ENCODE assay signal across 1 cellular context in genomic region chr17:29293890-29294579, GRCh38.
TF ChIP-seq lines count a peak whose summit lies in the region.

NUFIP2 (minus strand) TSS chr17:29294148; CDS start chr17:29294059, 89 bp downstream.

TF ChIP-seq in A549, 52 proteins besides CTCF, POLR2A, EP300 and RAD21 (continued from another document):
- TF ChIP-seq, protein P1, sequence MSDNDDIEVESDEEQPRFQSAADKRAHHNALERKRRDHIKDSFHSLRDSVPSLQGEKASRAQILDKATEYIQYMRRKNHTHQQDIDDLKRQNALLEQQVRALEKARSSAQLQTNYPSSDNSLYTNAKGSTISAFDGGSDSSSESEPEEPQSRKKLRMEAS (IDR thresholded peaks at IDR 0.05) = peak; percentile 88
- no peak for TF ChIP-seq NR3C1 (IDR thresholded peaks at IDR 0.05)
- no peak for TF ChIP-seq CHD4 (IDR thresholded peaks at IDR 0.05; ENCODE audit: borderline replicate concordance)
- TF ChIP-seq EHF (CRISPR knock-in tag; IDR thresholded peaks at IDR 0.05) = no peak
